12 cellular contexts compared by ENCODE assay signal in genomic region chr21:45977396-45977795, GRCh38. TPM values are rescaled to one million over a fixed set of nuclear protein-coding genes. Genes with fewer than 3 reads are reported as not detected.
A peak's percentile ranks its signal among the peaks of the same experiment; 100 is the strongest.
DNase-seq lines count a peak whose midpoint lies in the region; ATAC-seq, FAIRE-seq and TF ChIP-seq lines count a peak whose summit lies in the region.
"Had no signal": no experiment of that assay in that cellular context is flagged by ENCODE, and none has a peak within 500 bp of the region (broad histone marks: within the 10 kb centered on the region; RNA-seq: fewer than 3 reads in every experiment).

No MANE protein-coding gene starts in this region.

- no peak for TF ChIP-seq CTCF in coronary artery (IDR thresholded peaks at IDR 0.05)
- no peak for TF ChIP-seq CTCF in kidney (IDR thresholded peaks at IDR 0.05; ENCODE audit: borderline replicate concordance, extremely low read depth, insufficient read depth)
- no peak for TF ChIP-seq CTCF in spleen (IDR thresholded peaks at IDR 0.05 in 8 of 11, conservative IDR thresholded peaks at IDR 0.05 in 3 of 11)
- no peak for TF ChIP-seq CTCF in Calu3 (IDR thresholded peaks at IDR 0.05; ENCODE audit: unreplicated experiment)

- H3K27ac Mint-ChIP-seq in T-helper 17 cell: no peak overlapping the region
- no peak overlapping the region for H3K27ac Mint-ChIP-seq in Calu3 (ENCODE audit: unreplicated experiment)

- H3K4me1 ChIP-seq in HUES48 (ENCODE audit: control insufficient read depth, insufficient read depth, low read length): peaks cover 20% of the 10 kb centered on the region
- peaks cover 0 to 24% of the 10 kb centered on the region in 2 donors for H3K4me1 ChIP-seq in kidney (ENCODE audit: control insufficient read depth in 1 of 2, insufficient read depth in 1 of 2, low read depth in 1 of 2, low read length in 2 of 2)
- H3K4me1 ChIP-seq in spleen: peaks cover 23 to 53% (median 43%) of the 10 kb centered on the region in 6 donors

- FAIRE-seq in kidney (lab: Jason Lieb, UNC): no peak
- FAIRE-seq: TTC549 had no signal

- H3K9ac ChIP-seq in HUES48 (ENCODE audit: low read depth, low read length) (no peak overlapping the region), kidney (ENCODE audit: low read length in 2 of 2) (no peak overlapping the region)

- H3K27ac ChIP-seq in HUES48 (ENCODE audit: low read depth, low read length) (peak overlapping the region; percentile 42), coronary artery (peak overlapping the region; percentile 67 to 82), kidney (ENCODE audit: low read depth in 2 of 2, low read length in 2 of 2) (no peak overlapping the region), spleen (peak overlapping the region in 3 of 8 donors; percentile 8 to 41 (median 18))

- no peak for ATAC-seq in T-helper 17 cell
- ATAC-seq: stimulated activated naive CD8-positive, alpha-beta T cell treated with anti-CD3 and anti-CD28 coated beads, Interleukin-15, Interleukin-2, amounts not matched to agents 100 U/mL and 50 U/mL, for 24 hours had no signal

- H3K4me1 Mint-ChIP-seq in T-helper 17 cell: peaks cover 4% of the 10 kb centered on the region
- H3K4me1 Mint-ChIP-seq in Calu3 (ENCODE audit: low read depth, unreplicated experiment): peaks cover 11% of the 10 kb centered on the region

- H3K4me3 Mint-ChIP-seq in T-helper 17 cell: no peak overlapping the region
- H3K4me3 Mint-ChIP-seq in Calu3 (ENCODE audit: low read depth, unreplicated experiment): no peak overlapping the region

- H3K27me3 ChIP-seq in HUES48 (ENCODE audit: control insufficient read depth, insufficient read depth, low read length): peaks cover 10% of the 10 kb centered on the region
- peaks cover 0 to 87% (median 32%) of the 10 kb centered on the region in 7 donors for H3K27me3 ChIP-seq in spleen (replicated peaks in 1 of 7)

- H3K9me3 ChIP-seq in HUES48 (ENCODE audit: control insufficient read depth, insufficient read depth, low read length): no peaks in the 10 kb centered on the region
- H3K9me3 ChIP-seq in kidney (ENCODE audit: control insufficient read depth in 1 of 2, low read length in 2 of 2): no peaks in the 10 kb centered on the region
- no peaks in the 10 kb centered on the region for H3K9me3 ChIP-seq in spleen
- no peaks in the 10 kb centered on the region for H3K9me3 ChIP-seq in T-helper 17 cell (ENCODE audit: control insufficient read depth, low read length, poor library complexity, severe bottlenecking)

- CTCF ChIA-PET in Calu3 (lab: Charles Lee): no interaction called here

- H3K9me3 Mint-ChIP-seq in Calu3 (ENCODE audit: low read depth, unreplicated experiment): no peaks in the 10 kb centered on the region

- no TSS peak for BruUV-seq in Calu3 (replicated peaks; lab: Mats Ljungman, UMichigan)

- intact Hi-C loops in kidney (cut with DNase I): loop anchor here (10.0 kb wide), 1 partner anchor 127 kb away; no protein-coding TSS in a partner anchor
- intact Hi-C loops in spleen (cut with DNase I; ENCODE audit: low total_unique reads): no loop called here
- intact Hi-C loops in Calu3 (cut with micrococcal nuclease; ENCODE audit: unreplicated experiment): loop anchor here (10.0 kb wide), 1 partner anchor 97 kb away; no protein-coding TSS in a partner anchor

- H3K36me3 Mint-ChIP-seq in T-helper 17 cell (ENCODE audit: low read depth): no peaks in the 10 kb centered on the region
- H3K36me3 Mint-ChIP-seq in Calu3 (ENCODE audit: insufficient read depth, unreplicated experiment): peaks cover 18% of the 10 kb centered on the region

- H3K27me3 Mint-ChIP-seq in T-helper 17 cell (peaks cover 9% of the 10 kb centered on the region), Calu3 (ENCODE audit: unreplicated experiment) (no peaks in the 10 kb centered on the region)

- TF ChIP-seq POLR2A in spleen (IDR thresholded peaks at IDR 0.05): no peak

- H3K36me3 ChIP-seq in HUES48 (ENCODE audit: control insufficient read depth, insufficient read depth, low read length): no peaks in the 10 kb centered on the region
- no peaks in the 10 kb centered on the region for H3K36me3 ChIP-seq in kidney (ENCODE audit: control insufficient read depth in 1 of 2, insufficient read depth in 2 of 2, low read length in 2 of 2)
- no peaks in the 10 kb centered on the region for H3K36me3 ChIP-seq in spleen

- DNase-seq in coronary artery (ENCODE audit: low spot score): peak; percentile 77
- DNase-seq in kidney: peak; percentile 79
- peak; percentile 70 for DNase-seq in spleen
- DNase-seq in stimulated activated CD4-positive, alpha-beta T cell treated with anti-CD3 and anti-CD28 coated beads, Interleukin-4, amount 100 ng/mL, for 1 hour: no peak
- no peak for DNase-seq in effector CD8-positive, alpha-beta T cell (lab: John Stamatoyannopoulos, UW)
- no peak for DNase-seq in T-helper 17 cell
- DNase-seq in Calu3: no peak
- DNase-seq: NCI-H524; stimulated activated CD4-positive, alpha-beta T cell treated with anti-CD3 and anti-CD28 coated beads, Interleukin-4, amount 100 ng/mL, for 4 hours; stimulated activated naive CD8-positive, alpha-beta T cell treated with anti-CD3 and anti-CD28 coated beads, Interleukin-15, Interleukin-2, amounts not matched to agents 100 U/mL and 50 U/mL, for 24 hours had no signal

- H3K4me3 ChIP-seq in HUES48 (ENCODE audit: low read depth, low read length) (peak overlapping the region; percentile 7; the same call in 1 of the 2 replicates), coronary artery (no peak overlapping the region), kidney (ENCODE audit: low read length in 2 of 2) (no peak overlapping the region), spleen (no peak overlapping the region)

- 34 to 60% (median 45%) methylated on average over 4 to 5 of the region's 5 CpGs for WGBS in spleen, 5 donors

RNA-seq across cellular contexts. Expression of gene COL6A1, which starts 4.2 kb away (rescaled TPM):
- total RNA-seq in kidney: 127 TPM
- 112 TPM for polyA plus RNA-seq in kidney (ENCODE audit: insufficient read depth, low read depth, low replicate concordance)
- 100 to 1,000 TPM in 6 of 7 donors, 10 to 100 TPM in 1; 76.5 to 190 (median 139) TPM for total RNA-seq in spleen
- polyA plus RNA-seq in spleen: 100 to 1,000 TPM in 2 of 3 donors, 10 to 100 TPM in 1; 85.7 to 152 (median 119) TPM
- total RNA-seq in T-helper 17 cell: 1 to 10 TPM; 3.2 to 4.6 TPM
- 17.8 and 18.5 TPM in 2 replicates for total RNA-seq in Calu3 (2022)

Comparison
In these comparisons a context has a peak if more than half of its experiments do, and no peak if none do; other contexts are left out.
1. H3K27ac ChIP-seq: peak in HUES48 (single experiment) and coronary artery (2 of 2); none in kidney (0 of 2).
2. DNase-seq: peak in coronary artery (single experiment), kidney (single experiment) and spleen (single experiment); none in stimulated activated CD4-positive, alpha-beta T cell treated with anti-CD3 and anti-CD28 coated beads, Interleukin-4, amount 100 ng/mL, for 1 hour (single experiment), effector CD8-positive, alpha-beta T cell (single experiment), T-helper 17 cell (0 of 3) and Calu3 (single experiment).